In the genomic region with DNA sequence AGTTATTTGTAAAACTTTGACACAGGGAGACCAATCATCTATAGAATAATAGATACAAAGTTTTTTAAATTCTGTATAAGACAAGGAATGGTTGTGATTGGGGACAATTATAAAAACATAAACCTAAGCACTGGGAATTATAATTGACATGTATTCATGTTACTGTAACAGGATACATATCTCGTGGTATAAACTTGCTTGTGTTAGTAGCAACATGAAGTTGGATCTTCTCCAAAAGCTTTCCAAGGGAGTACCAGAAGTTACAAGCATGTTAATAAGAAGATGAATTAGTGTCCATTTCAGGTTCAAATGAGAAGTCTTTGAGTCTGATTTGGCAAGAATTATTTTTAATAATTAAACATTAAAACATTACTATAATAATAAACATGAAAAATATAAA, we compare ENCODE assay signal across 19 cellular contexts. TPM values are rescaled to one million over a fixed set of nuclear protein-coding genes. Genes with fewer than 3 reads are reported as not detected.
DNase-seq lines count a peak whose midpoint lies in the region; ATAC-seq and TF ChIP-seq lines count a peak whose summit lies in the region.
"Had no signal": no experiment of that assay in that cellular context is flagged by ENCODE, and none has a peak within 500 bp of the region (broad histone marks: within the 10 kb centered on the region; RNA-seq: fewer than 3 reads in every experiment).

No MANE protein-coding gene starts in this region.

- H3K27me3 ChIP-seq in adipocyte (replicated peaks; ENCODE audit: control insufficient read depth, insufficient read depth, low read length) (no peaks in the 10 kb centered on the region), MM.1S (replicated peaks; ENCODE audit: insufficient read depth, low read length) (no peaks in the 10 kb centered on the region)
- H3K27me3 ChIP-seq: Peyer's patch had no signal

- no peak overlapping the region for H2AFZ ChIP-seq in MM.1S (ENCODE audit: low read length)

- no peaks in the 10 kb centered on the region for H3K36me3 ChIP-seq in adipocyte (ENCODE audit: control insufficient read depth, insufficient read depth, low read length, severe bottlenecking)
- no peaks in the 10 kb centered on the region for H3K36me3 ChIP-seq in MM.1S (replicated peaks; ENCODE audit: insufficient read depth, low read length)
- H3K36me3 ChIP-seq: Peyer's patch had no signal

- DNase-seq in DMS 273 (lab: John Stamatoyannopoulos, UW; ENCODE audit: unreplicated experiment) (peak; percentile 69), DMS 273 treated with DMSO at 0.1 percent for 48 hours (lab: John Stamatoyannopoulos, UW) (no peak), NCI-H2107 treated with DMSO at 0.1 percent for 48 hours (lab: John Stamatoyannopoulos, UW; ENCODE audit: unreplicated experiment) (peak; percentile 73), adipocyte (ENCODE audit: low read depth) (peak; percentile 9), myocyte (ENCODE audit: low read depth) (peak; percentile 74), MM.1S (no peak)
- DNase-seq in stimulated activated naive CD4-positive, alpha-beta T cell treated with Interleukin-2 at 50 U/mL for 16 hours (lab: John Stamatoyannopoulos, UW): no peak
- DNase-seq: AML-193, DND-41, H9, NCI-H1417, NCI-H187, NCI-H226, NCI-H524 treated with DMSO at 0.1 percent for 48 hours, Peyer's patch had no signal

- no peaks in the 10 kb centered on the region for H3F3A ChIP-seq in MM.1S (ENCODE audit: insufficient read depth, low read length)

- H3K9me3 ChIP-seq in adipocyte (ENCODE audit: control insufficient read depth, low read length) (no peaks in the 10 kb centered on the region), MM.1S (replicated peaks; ENCODE audit: insufficient read depth, low read length) (no peaks in the 10 kb centered on the region)
- H3K9me3 ChIP-seq: Peyer's patch had no signal

- H4K20me1 ChIP-seq in MM.1S (ENCODE audit: insufficient read depth, low read length): no peaks in the 10 kb centered on the region

- TF ChIP-seq CTCF in MM.1S (IDR thresholded peaks at IDR 0.05; ENCODE audit: low read length): no peak

- no peak overlapping the region for H3K4me2 ChIP-seq in MM.1S (ENCODE audit: low read depth, low read length)

- ATAC-seq in GM18870 (IDR thresholded peaks at IDR 0.05; ENCODE audit: unreplicated experiment): no peak
- ATAC-seq: Right ventricle myocardium inferior had no signal

- no peak overlapping the region for H3K4me3 ChIP-seq in adipocyte (ENCODE audit: low read length)
- no peak overlapping the region for H3K4me3 ChIP-seq in MM.1S (ENCODE audit: low read length)
- H3K4me3 ChIP-seq: Peyer's patch had no signal

- no peak overlapping the region for H3K27ac ChIP-seq in MM.1S (ENCODE audit: low read length)
- H3K27ac ChIP-seq: 22Rv1, C4-2B, Peyer's patch had no signal

- H3K79me2 ChIP-seq in MM.1S (ENCODE audit: low read length): no peaks in the 10 kb centered on the region

- no peaks in the 10 kb centered on the region for H3K9me2 ChIP-seq in MM.1S (replicated peaks; ENCODE audit: insufficient read depth, low read length)

- H3K4me1 ChIP-seq in adipocyte (ENCODE audit: control insufficient read depth, insufficient read depth, low read length): peaks cover 4% of the 10 kb centered on the region
- H3K4me1 ChIP-seq in MM.1S (ENCODE audit: low read length): no peaks in the 10 kb centered on the region
- H3K4me1 ChIP-seq: Peyer's patch had no signal

- H3K9ac ChIP-seq in adipocyte (ENCODE audit: low read length): no peak overlapping the region
- H3K9ac ChIP-seq in MM.1S (ENCODE audit: low read length): no peak overlapping the region

RNA-seq across cellular contexts. Expression of gene CDKL1, which starts 42.2 kb away (rescaled TPM):
- 1.3 and 2.6 TPM in 2 replicates for total RNA-seq in myocyte
- 5.9 TPM for polyA plus RNA-seq in myocyte (2012)

RNA-seq across cellular contexts. Expression of gene DMAC2L, which starts 42.4 kb away (rescaled TPM):
- 13.3 and 19.3 TPM in 2 replicates for total RNA-seq in myocyte
- 13.3 TPM for polyA plus RNA-seq in myocyte (2012)

RNA-seq across cellular contexts. Expression of gene L2HGDH, which starts 42.5 kb away (rescaled TPM):
- total RNA-seq in myocyte: 7.1 and 8.2 TPM in 2 replicates
- 3.3 TPM for polyA plus RNA-seq in myocyte (2012)

Comparison
In these comparisons a context has a peak if more than half of its experiments do, and no peak if none do; other contexts are left out.
1. DNase-seq: peak in DMS 273 (single experiment), NCI-H2107 treated with DMSO at 0.1 percent for 48 hours (single experiment), adipocyte (single experiment) and myocyte (single experiment); none in DMS 273 treated with DMSO at 0.1 percent for 48 hours (single experiment), MM.1S (single experiment) and stimulated activated naive CD4-positive, alpha-beta T cell treated with Interleukin-2 at 50 U/mL for 16 hours (single experiment).